In genomic region chr4:3361896-3362295, GRCh38 we compare ENCODE assay signal across 1 cellular context.
TF ChIP-seq lines count a peak whose summit lies in the region.

No MANE protein-coding gene starts in this region.

TF ChIP-seq in WTC11, 78 proteins besides CTCF, POLR2A, EP300 and RAD21 (continued from another document):
- TF ChIP-seq, protein P1, sequence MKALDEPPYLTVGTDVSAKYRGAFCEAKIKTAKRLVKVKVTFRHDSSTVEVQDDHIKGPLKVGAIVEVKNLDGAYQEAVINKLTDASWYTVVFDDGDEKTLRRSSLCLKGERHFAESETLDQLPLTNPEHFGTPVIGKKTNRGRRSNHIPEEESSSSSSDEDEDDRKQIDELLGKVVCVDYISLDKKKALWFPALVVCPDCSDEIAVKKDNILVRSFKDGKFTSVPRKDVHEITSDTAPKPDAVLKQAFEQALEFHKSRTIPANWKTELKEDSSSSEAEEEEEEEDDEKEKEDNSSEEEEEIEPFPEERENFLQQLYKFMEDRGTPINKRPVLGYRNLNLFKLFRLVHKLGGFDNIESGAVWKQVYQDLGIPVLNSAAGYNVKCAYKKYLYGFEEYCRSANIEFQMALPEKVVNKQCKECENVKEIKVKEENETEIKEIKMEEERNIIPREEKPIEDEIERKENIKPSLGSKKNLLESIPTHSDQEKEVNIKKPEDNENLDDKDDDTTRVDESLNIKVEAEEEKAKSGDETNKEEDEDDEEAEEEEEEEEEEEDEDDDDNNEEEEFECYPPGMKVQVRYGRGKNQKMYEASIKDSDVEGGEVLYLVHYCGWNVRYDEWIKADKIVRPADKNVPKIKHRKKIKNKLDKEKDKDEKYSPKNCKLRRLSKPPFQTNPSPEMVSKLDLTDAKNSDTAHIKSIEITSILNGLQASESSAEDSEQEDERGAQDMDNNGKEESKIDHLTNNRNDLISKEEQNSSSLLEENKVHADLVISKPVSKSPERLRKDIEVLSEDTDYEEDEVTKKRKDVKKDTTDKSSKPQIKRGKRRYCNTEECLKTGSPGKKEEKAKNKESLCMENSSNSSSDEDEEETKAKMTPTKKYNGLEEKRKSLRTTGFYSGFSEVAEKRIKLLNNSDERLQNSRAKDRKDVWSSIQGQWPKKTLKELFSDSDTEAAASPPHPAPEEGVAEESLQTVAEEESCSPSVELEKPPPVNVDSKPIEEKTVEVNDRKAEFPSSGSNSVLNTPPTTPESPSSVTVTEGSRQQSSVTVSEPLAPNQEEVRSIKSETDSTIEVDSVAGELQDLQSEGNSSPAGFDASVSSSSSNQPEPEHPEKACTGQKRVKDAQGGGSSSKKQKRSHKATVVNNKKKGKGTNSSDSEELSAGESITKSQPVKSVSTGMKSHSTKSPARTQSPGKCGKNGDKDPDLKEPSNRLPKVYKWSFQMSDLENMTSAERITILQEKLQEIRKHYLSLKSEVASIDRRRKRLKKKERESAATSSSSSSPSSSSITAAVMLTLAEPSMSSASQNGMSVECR (CRISPR knock-in tag; IDR thresholded peaks at IDR 0.05; ENCODE audit: borderline replicate concordance), result no peak
- no peak for TF ChIP-seq NR3C1 (CRISPR knock-in tag; conservative IDR thresholded peaks at IDR 0.05; ENCODE audit: low read depth)
- TF ChIP-seq, protein P2, sequence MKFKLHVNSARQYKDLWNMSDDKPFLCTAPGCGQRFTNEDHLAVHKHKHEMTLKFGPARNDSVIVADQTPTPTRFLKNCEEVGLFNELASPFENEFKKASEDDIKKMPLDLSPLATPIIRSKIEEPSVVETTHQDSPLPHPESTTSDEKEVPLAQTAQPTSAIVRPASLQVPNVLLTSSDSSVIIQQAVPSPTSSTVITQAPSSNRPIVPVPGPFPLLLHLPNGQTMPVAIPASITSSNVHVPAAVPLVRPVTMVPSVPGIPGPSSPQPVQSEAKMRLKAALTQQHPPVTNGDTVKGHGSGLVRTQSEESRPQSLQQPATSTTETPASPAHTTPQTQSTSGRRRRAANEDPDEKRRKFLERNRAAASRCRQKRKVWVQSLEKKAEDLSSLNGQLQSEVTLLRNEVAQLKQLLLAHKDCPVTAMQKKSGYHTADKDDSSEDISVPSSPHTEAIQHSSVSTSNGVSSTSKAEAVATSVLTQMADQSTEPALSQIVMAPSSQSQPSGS (CRISPR knock-in tag; IDR thresholded peaks at IDR 0.05; ENCODE audit: borderline replicate concordance, low read depth), result no peak
- no peak for TF ChIP-seq TP53 (CRISPR knock-in tag; IDR thresholded peaks at IDR 0.05)
- TF ChIP-seq NFYB (CRISPR knock-in tag; conservative IDR thresholded peaks at IDR 0.05; ENCODE audit: low read depth), result no peak
- no peak for TF ChIP-seq SOX15 (CRISPR knock-in tag; IDR thresholded peaks at IDR 0.05)
- TF ChIP-seq ERG (CRISPR knock-in tag; IDR thresholded peaks at IDR 0.05), result no peak
